ENCODE assay signal across 17 cellular contexts in genomic region chr11:96318850-96319249, GRCh38.
"Had no signal": no experiment of that assay in that cellular context is flagged by ENCODE, and none has a peak within 500 bp of the region (broad histone marks: within the 10 kb centered on the region; RNA-seq: fewer than 3 reads in every experiment).

No MANE protein-coding gene starts in this region.

- DNase-seq: activated CD4-positive, alpha-beta T cell treated with anti-CD3 and anti-CD28 coated beads, Interleukin-2, amount 10 ng/mL, durations not matched to agents 24 days and 14 days; activated CD8-positive, alpha-beta memory T cell treated with anti-CD3 and anti-CD28 coated beads for 24 hours; activated T-cell treated with anti-CD3 and anti-CD28 coated beads, Interleukin-2, amount 50 U/mL, for 1 hour; central memory CD4-positive, alpha-beta T cell; cortex of kidney; effector CD8-positive, alpha-beta T cell; gastrocnemius medialis; left lung; mesendoderm; ovary; stimulated activated CD4-positive, alpha-beta T cell treated with anti-CD3 and anti-CD28 coated beads, Interleukin-4, amount 100 ng/mL, for 1 hour; stimulated activated CD8-positive, alpha-beta memory T cell treated with anti-CD3 and anti-CD28 coated beads, Interleukin-4, amount 100 ng/mL, for 48 hours; stomach; uterus had no signal

- H3K27me3 ChIP-seq: gastrocnemius medialis, left lung, neural progenitor cell, ovary, stomach, uterus had no signal

- H3K9me3 ChIP-seq: gastrocnemius medialis, left lung, ovary, stomach, uterus had no signal

- H3K27me3 Mint-ChIP-seq: activated CD4-positive, alpha-beta T cell treated with anti-CD3 and anti-CD28 coated beads, Interleukin-2, amount 10 ng/mL, durations not matched to agents 24 days and 14 days had no signal

- H3K36me3 Mint-ChIP-seq: WTC11 had no signal

- H3K4me3 Mint-ChIP-seq: activated CD4-positive, alpha-beta T cell treated with anti-CD3 and anti-CD28 coated beads, Interleukin-2, amount 10 ng/mL, durations not matched to agents 24 days and 14 days; neural progenitor cell; T-helper 2 cell treated with Interferon-gamma antibody and Interleukin-4, amounts not matched to agents 5 μg/mL and 100 μg/mL, for 36 hours; WTC11 had no signal

- H3K27ac ChIP-seq: gastrocnemius medialis, neural progenitor cell, ovary, uterus had no signal

- H3K27ac Mint-ChIP-seq: activated CD4-positive, alpha-beta T cell treated with anti-CD3 and anti-CD28 coated beads, Interleukin-2, amount 10 ng/mL, durations not matched to agents 24 days and 14 days; neural progenitor cell; WTC11 had no signal

- H3K9me3 Mint-ChIP-seq: WTC11 had no signal

- ATAC-seq: gastrocnemius medialis, left lung, WTC11 had no signal

- H3K36me3 ChIP-seq: gastrocnemius medialis, left lung, neural progenitor cell, ovary, stomach, uterus had no signal

- H3K4me3 ChIP-seq: gastrocnemius medialis, left lung, neural progenitor cell, ovary, stomach, uterus had no signal
